ENCODE assay signal across 25 cellular contexts in the genomic region with DNA sequence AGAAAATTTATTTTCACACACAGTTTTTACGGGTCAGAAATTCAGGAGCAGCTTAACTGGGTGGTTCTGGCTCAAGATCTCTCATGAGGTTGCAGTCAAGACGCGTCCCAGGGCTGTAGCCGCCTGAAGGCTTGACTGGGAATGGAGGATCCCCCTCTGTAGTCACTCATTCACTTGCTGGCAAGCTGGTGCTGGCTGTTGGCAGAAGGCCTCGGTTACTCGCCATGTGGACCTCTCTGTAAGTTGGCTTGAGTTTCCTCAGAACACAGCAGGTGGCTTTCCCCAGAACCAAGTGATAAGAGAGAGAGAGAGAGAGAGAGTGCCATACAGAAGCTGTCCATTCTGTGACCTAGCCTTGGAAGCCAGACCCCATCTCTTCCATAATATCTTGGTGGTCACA.
DNase-seq lines count a peak whose midpoint lies in the region; ATAC-seq and TF ChIP-seq lines count a peak whose summit lies in the region.
"Had no signal": no experiment of that assay in that cellular context is flagged by ENCODE, and none has a peak within 500 bp of the region (broad histone marks: within the 10 kb centered on the region; RNA-seq: fewer than 3 reads in every experiment).

No MANE protein-coding gene starts in this region.

- WGBS in adrenal gland, 4 donors = 94 to 97% (median 94%) methylated on average over 6 of the region's 6 CpGs

- peaks cover 40% of the 10 kb centered on the region for H3K27me3 Mint-ChIP-seq in T-helper 17 cell

- DNase-seq in Right ventricle myocardium superior (no peak), Right ventricle myocardium inferior (ENCODE audit: missing footprints) (no peak), MG63 (peak; percentile 75), fibroblast of mammary gland (ENCODE audit: low read depth) (peak; percentile 37), pons (ENCODE audit: low spot score) (peak; percentile 31), adrenal gland (no peak), T-helper 17 cell (no peak)
- DNase-seq: activated CD8-positive, alpha-beta memory T cell treated with anti-CD3 and anti-CD28 coated beads, Interleukin-2, amount 10 ng/mL, durations not matched to agents 7 days and 5 days; activated gamma-delta T cell treated with Interleukin-2 at 50 U/mL for 16 hours; activated T-cell treated with anti-CD3 and anti-CD28 coated beads, Interleukin-2, amount 50 U/mL, for 48 hours; AML-193; CD4-positive, alpha-beta memory T cell; esophagus squamous epithelium; gastrocnemius medialis; HCEC 1CT; NCI-H510A; OCI-M1; retina; stimulated activated CD8-positive, alpha-beta memory T cell treated with anti-CD3 and anti-CD28 coated beads, Interleukin-4, amount 100 ng/mL, for 48 hours had no signal

- H3K4me3 Mint-ChIP-seq in T-helper 17 cell = no peak overlapping the region
- H3K4me3 Mint-ChIP-seq: activated CD8-positive, alpha-beta memory T cell treated with anti-CD3 and anti-CD28 coated beads, Interleukin-2, amount 10 ng/mL, durations not matched to agents 7 days and 5 days; CD4-positive, alpha-beta memory T cell; nephron; stimulated activated naive CD8-positive, alpha-beta T cell treated with anti-CD3 and anti-CD28 coated beads, Interleukin-15, Interleukin-2, amounts not matched to agents 100 ng/mL and 50 ng/mL, for 24 hours had no signal

- no peak overlapping the region for H3K27ac Mint-ChIP-seq in T-helper 17 cell
- H3K27ac Mint-ChIP-seq: activated CD8-positive, alpha-beta memory T cell treated with anti-CD3 and anti-CD28 coated beads, Interleukin-2, amount 10 ng/mL, durations not matched to agents 7 days and 5 days; CD4-positive, alpha-beta memory T cell; stimulated activated naive CD8-positive, alpha-beta T cell treated with anti-CD3 and anti-CD28 coated beads, Interleukin-15, Interleukin-2, amounts not matched to agents 100 ng/mL and 50 ng/mL, for 24 hours had no signal

- H3K9me3 ChIP-seq in MG63 (no peaks in the 10 kb centered on the region), adrenal gland (replicated peaks in 1 of 3) (no peaks in the 10 kb centered on the region), T-helper 17 cell (ENCODE audit: control insufficient read depth, low read length, poor library complexity, severe bottlenecking) (no peaks in the 10 kb centered on the region)
- H3K9me3 ChIP-seq: esophagus squamous epithelium, gastrocnemius medialis, thoracic aorta had no signal

- H3K36me3 ChIP-seq in MG63 = no peaks in the 10 kb centered on the region; the same call in 1 of the 2 replicates
- no peaks in the 10 kb centered on the region for H3K36me3 ChIP-seq in adrenal gland (replicated peaks in 1 of 2)
- H3K36me3 ChIP-seq: esophagus squamous epithelium, gastrocnemius medialis, thoracic aorta had no signal

- no peaks in the 10 kb centered on the region for H3K4me1 Mint-ChIP-seq in T-helper 17 cell
- H3K4me1 Mint-ChIP-seq: activated CD8-positive, alpha-beta memory T cell treated with anti-CD3 and anti-CD28 coated beads, Interleukin-2, amount 10 ng/mL, durations not matched to agents 7 days and 5 days; CD4-positive, alpha-beta memory T cell had no signal

- H3K27ac ChIP-seq in adrenal gland = no peak overlapping the region
- H3K27ac ChIP-seq: dorsolateral prefrontal cortex, esophagus squamous epithelium, gastrocnemius medialis, SK-N-MC, thoracic aorta had no signal

- H3K27me3 ChIP-seq in MG63 (no peaks in the 10 kb centered on the region), adrenal gland (no peaks in the 10 kb centered on the region)
- H3K27me3 ChIP-seq: dorsolateral prefrontal cortex, gastrocnemius medialis had no signal

- no peaks in the 10 kb centered on the region for H3K36me3 Mint-ChIP-seq in T-helper 17 cell (ENCODE audit: low read depth)
- H3K36me3 Mint-ChIP-seq: activated CD8-positive, alpha-beta memory T cell treated with anti-CD3 and anti-CD28 coated beads, Interleukin-2, amount 10 ng/mL, durations not matched to agents 7 days and 5 days; CD4-positive, alpha-beta memory T cell had no signal

- TF ChIP-seq POLR2A in adrenal gland (IDR thresholded peaks at IDR 0.05) = no peak

- ATAC-seq in Right ventricle myocardium superior (ENCODE audit: poor library complexity) (peak; percentile 30), Right ventricle myocardium inferior (no peak), HG03565 (IDR thresholded peaks at IDR 0.05; ENCODE audit: unreplicated experiment) (no peak), T-helper 17 cell (no peak)
- ATAC-seq: activated CD8-positive, alpha-beta memory T cell treated with anti-CD3 and anti-CD28 coated beads, Interleukin-2, amount 10 ng/mL, durations not matched to agents 7 days and 5 days; gastrocnemius medialis had no signal

- H3K4me3 ChIP-seq in MG63 (no peak overlapping the region), fibroblast of mammary gland (ENCODE audit: control insufficient read depth, low read depth, low read length) (no peak overlapping the region), adrenal gland (no peak overlapping the region)
- H3K4me3 ChIP-seq: dorsolateral prefrontal cortex, esophagus squamous epithelium, gastrocnemius medialis, SK-N-MC, thoracic aorta had no signal

- TF ChIP-seq CTCF in fibroblast of mammary gland (conservative IDR thresholded peaks at IDR 0.05; ENCODE audit: control insufficient read depth, insufficient read depth, low read depth, low read length) (no peak), adrenal gland (IDR thresholded peaks at IDR 0.05) (no peak)

- intact Hi-C loops in Right ventricle myocardium superior (cut with DNase I) = no loop called here
- intact Hi-C loops in Right ventricle myocardium inferior (cut with DNase I) = loop anchor here (2.0 kb wide), 2 partner anchors 20 to 200 kb away; no protein-coding TSS in a partner anchor
- intact Hi-C loops in adrenal gland (cut with DNase I) = loop anchor here (10.0 kb wide), 2 partner anchors 196 to 206 kb away; no protein-coding TSS in a partner anchor

- peaks cover 0 to 12% of the 10 kb centered on the region in 2 donors for H3K4me1 ChIP-seq in adrenal gland (replicated peaks in 1 of 2)
- H3K4me1 ChIP-seq: gastrocnemius medialis had no signal

Comparison
In these comparisons a context has a peak if more than half of its experiments do, and no peak if none do; other contexts are left out.
1. DNase-seq: peak in MG63 (single experiment), fibroblast of mammary gland (single experiment) and pons (single experiment); none in Right ventricle myocardium superior (single experiment), Right ventricle myocardium inferior (single experiment), adrenal gland (0 of 7) and T-helper 17 cell (0 of 3).